21 cellular contexts compared by ENCODE assay signal in genomic region chr6:105667061-105667460, GRCh38.
"Had no signal": no experiment of that assay in that cellular context is flagged by ENCODE, and none has a peak within 500 bp of the region (broad histone marks: within the 10 kb centered on the region; RNA-seq: fewer than 3 reads in every experiment).

No MANE protein-coding gene starts in this region.

- H3K4me3 Mint-ChIP-seq: T-cell had no signal

- H3K4me2 ChIP-seq: SK-N-SH had no signal

- FAIRE-seq: HepG2, RCC 7860 had no signal

- H3K9ac ChIP-seq: SK-N-SH had no signal

- H3K4me1 Mint-ChIP-seq: T-cell had no signal

- DNase-seq: IMR-90, Karpas-422, KG1, MM.1S, NCI-H1092 treated with DMSO at 0.1 percent for 48 hours, NCI-H1436, NCI-H187, NCI-H2081, NCI-H2107, NCI-H2227 treated with DMSO at 0.1 percent for 48 hours, NCI-H524, NCI-H526 treated with DMSO at 0.1 percent for 48 hours, NCI-H748 treated with DMSO at 0.1 percent for 48 hours, Right ventricle myocardium superior, RPMI8226, SIG-M5, SK-N-SH, SW 1271, T-cell had no signal

- H3K36me3 Mint-ChIP-seq: T-cell had no signal

- ATAC-seq: HepG2, T-cell had no signal

- H3K27ac Mint-ChIP-seq: T-cell had no signal
